In genomic region chr5:34663771-34664496, GRCh38 we compare ENCODE assay signal across 31 cellular contexts.
"Had no signal": no experiment of that assay in that cellular context is flagged by ENCODE, and none has a peak within 500 bp of the region (broad histone marks: within the 10 kb centered on the region; RNA-seq: fewer than 3 reads in every experiment).

No MANE protein-coding gene starts in this region.

- H3K4me1 ChIP-seq: esophagus squamous epithelium, left lung, right atrium auricular region, upper lobe of right lung had no signal

- H3K9me3 ChIP-seq: ascending aorta, esophagus squamous epithelium, left lung, lower lobe of right lung, mucosa of descending colon, right atrium auricular region, stomach, tibial artery, upper lobe of right lung had no signal

- H3K4me3 Mint-ChIP-seq: activated CD4-positive, alpha-beta memory T cell treated with anti-CD3 and anti-CD28 coated beads for 36 hours; activated CD4-positive, alpha-beta T cell treated with anti-CD3 and anti-CD28 coated beads, Interleukin-2, amount 10 ng/mL, durations not matched to agents 24 days and 14 days; activated naive CD4-positive, alpha-beta T cell treated with anti-CD3 and anti-CD28 coated beads, Interleukin-2, amount 10 ng/mL, durations not matched to agents 7 days and 5 days; activated naive CD8-positive, alpha-beta T cell treated with anti-CD3 and anti-CD28 coated beads, Interleukin-2, amount 10 ng/mL, durations not matched to agents 7 days and 5 days; endodermal cell; natural killer cell treated with Interleukin-12 subunit alpha and Interleukin-12 subunit beta and Interleukin-15 and Interleukin-18, amount 100 ng/mL, for 72 hours; stimulated activated naive B cell treated with anti-CD40 and anti-IgM and Interleukin-4, amounts not matched to agents 10 μg/mL and 1 μg/mL and 100 μg/mL, for 72 hours; T-helper 1 cell treated with Interleukin-12 subunit alpha and Interleukin-12 subunit beta and Interleukin-4 antibody, amounts not matched to agents 30 μg/mL and 1 μg/mL, for 36 hours had no signal

- H3K9ac ChIP-seq: parathyroid adenoma had no signal

- H3K27me3 ChIP-seq: ascending aorta, brain microvascular endothelial cell, esophagus squamous epithelium, left lung, right atrium auricular region, stomach, tibial artery, upper lobe of right lung had no signal

- H2AFZ ChIP-seq: parathyroid adenoma had no signal

- ATAC-seq: left lung; lower lobe of right lung; mucosa of descending colon; natural killer cell treated with Interleukin-12 subunit alpha and Interleukin-12 subunit beta and Interleukin-15 and Interleukin-18, amount 100 ng/mL, for 72 hours; stimulated activated naive B cell treated with anti-CD40 and anti-IgM and Interleukin-4, amounts not matched to agents 10 μg/mL and 1 μg/mL and 100 μg/mL, for 72 hours; upper lobe of right lung had no signal

- H3K36me3 Mint-ChIP-seq: activated CD4-positive, alpha-beta memory T cell treated with anti-CD3 and anti-CD28 coated beads for 36 hours; activated naive CD4-positive, alpha-beta T cell treated with anti-CD3 and anti-CD28 coated beads, Interleukin-2, amount 10 ng/mL, durations not matched to agents 7 days and 5 days; activated naive CD8-positive, alpha-beta T cell treated with anti-CD3 and anti-CD28 coated beads, Interleukin-2, amount 10 ng/mL, durations not matched to agents 7 days and 5 days; natural killer cell treated with Interleukin-12 subunit alpha and Interleukin-12 subunit beta and Interleukin-15 and Interleukin-18, amount 100 ng/mL, for 72 hours; stimulated activated naive B cell treated with anti-CD40 and anti-IgM and Interleukin-4, amounts not matched to agents 10 μg/mL and 1 μg/mL and 100 μg/mL, for 72 hours had no signal

- H3K36me3 ChIP-seq: esophagus squamous epithelium, right atrium auricular region, tibial artery, upper lobe of right lung had no signal

- H3K27ac ChIP-seq: ascending aorta, brain microvascular endothelial cell, epithelial cell of prostate, esophagus squamous epithelium, left lung, lower lobe of right lung, parathyroid adenoma, right atrium auricular region, stomach, tibial artery, upper lobe of right lung, VCaP had no signal

- DNase-seq: activated CD4-positive, alpha-beta memory T cell treated with anti-CD3 and anti-CD28 coated beads for 36 hours; activated CD4-positive, alpha-beta T cell treated with anti-CD3 and anti-CD28 coated beads, Interleukin-2, amount 10 ng/mL, durations not matched to agents 24 days and 14 days; activated CD4-positive, CD25-positive, alpha-beta regulatory T cell treated with anti-CD3 and anti-CD28 coated beads, Interleukin-2, amount 50 U/mL, for 72 hours; activated CD8-positive, alpha-beta memory T cell treated with anti-CD3 and anti-CD28 coated beads, Interleukin-2, amount 50 U/mL, for 4 hours; activated gamma-delta T cell; activated naive CD4-positive, alpha-beta T cell treated with anti-CD3 and anti-CD28 coated beads, Interleukin-2, amount 10 ng/mL, durations not matched to agents 7 days and 5 days; activated naive CD8-positive, alpha-beta T cell treated with anti-CD3 and anti-CD28 coated beads, Interleukin-2, amount 10 ng/mL, durations not matched to agents 7 days and 5 days; activated T-cell treated with anti-CD3 and anti-CD28 coated beads, Interleukin-2, amount 50 U/mL, for 1 hour; brain microvascular endothelial cell; caudate nucleus; endodermal cell; esophagus squamous epithelium; foreskin melanocyte; left lung; lower lobe of right lung; mesendoderm; mucosa of descending colon; stimulated activated CD4-positive, alpha-beta T cell treated with anti-CD3 and anti-CD28 coated beads, Interleukin-1b, Interleukin-23, amount 100 ng/mL, for 48 hours; stimulated activated naive B cell treated with anti-CD40 and anti-IgM and Interleukin-4, amounts not matched to agents 10 μg/mL and 1 μg/mL and 100 μg/mL, for 72 hours; stomach; T-helper 9 cell; tibial artery; upper lobe of right lung had no signal

- H3K4me2 ChIP-seq: smooth muscle cell had no signal

- H3K9me3 Mint-ChIP-seq: activated CD4-positive, alpha-beta memory T cell treated with anti-CD3 and anti-CD28 coated beads for 36 hours; activated CD4-positive, alpha-beta T cell treated with anti-CD3 and anti-CD28 coated beads, Interleukin-2, amount 10 ng/mL, durations not matched to agents 24 days and 14 days; activated naive CD4-positive, alpha-beta T cell treated with anti-CD3 and anti-CD28 coated beads, Interleukin-2, amount 10 ng/mL, durations not matched to agents 7 days and 5 days; activated naive CD8-positive, alpha-beta T cell treated with anti-CD3 and anti-CD28 coated beads, Interleukin-2, amount 10 ng/mL, durations not matched to agents 7 days and 5 days; endodermal cell; natural killer cell treated with Interleukin-12 subunit alpha and Interleukin-12 subunit beta and Interleukin-15 and Interleukin-18, amount 100 ng/mL, for 72 hours; stimulated activated naive B cell treated with anti-CD40 and anti-IgM and Interleukin-4, amounts not matched to agents 10 μg/mL and 1 μg/mL and 100 μg/mL, for 72 hours; T-helper 1 cell treated with Interleukin-12 subunit alpha and Interleukin-12 subunit beta and Interleukin-4 antibody, amounts not matched to agents 30 μg/mL and 1 μg/mL, for 36 hours had no signal

- H3K4me3 ChIP-seq: ascending aorta, esophagus squamous epithelium, left lung, lower lobe of right lung, mucosa of descending colon, right atrium auricular region, smooth muscle cell, stomach, tibial artery, upper lobe of right lung had no signal

- H3K27me3 Mint-ChIP-seq: activated CD4-positive, alpha-beta T cell treated with anti-CD3 and anti-CD28 coated beads, Interleukin-2, amount 10 ng/mL, durations not matched to agents 24 days and 14 days had no signal

- H3K27ac Mint-ChIP-seq: activated CD4-positive, alpha-beta memory T cell treated with anti-CD3 and anti-CD28 coated beads for 36 hours; activated CD4-positive, alpha-beta T cell treated with anti-CD3 and anti-CD28 coated beads, Interleukin-2, amount 10 ng/mL, durations not matched to agents 24 days and 14 days; activated naive CD4-positive, alpha-beta T cell treated with anti-CD3 and anti-CD28 coated beads, Interleukin-2, amount 10 ng/mL, durations not matched to agents 7 days and 5 days; activated naive CD8-positive, alpha-beta T cell treated with anti-CD3 and anti-CD28 coated beads, Interleukin-2, amount 10 ng/mL, durations not matched to agents 7 days and 5 days; endodermal cell; natural killer cell treated with Interleukin-12 subunit alpha and Interleukin-12 subunit beta and Interleukin-15 and Interleukin-18, amount 100 ng/mL, for 72 hours; stimulated activated naive B cell treated with anti-CD40 and anti-IgM and Interleukin-4, amounts not matched to agents 10 μg/mL and 1 μg/mL and 100 μg/mL, for 72 hours; T-helper 1 cell treated with Interleukin-12 subunit alpha and Interleukin-12 subunit beta and Interleukin-4 antibody, amounts not matched to agents 30 μg/mL and 1 μg/mL, for 36 hours had no signal

- H3K4me1 Mint-ChIP-seq: activated CD4-positive, alpha-beta T cell treated with anti-CD3 and anti-CD28 coated beads, Interleukin-2, amount 10 ng/mL, durations not matched to agents 24 days and 14 days; activated naive CD4-positive, alpha-beta T cell treated with anti-CD3 and anti-CD28 coated beads, Interleukin-2, amount 10 ng/mL, durations not matched to agents 7 days and 5 days; activated naive CD8-positive, alpha-beta T cell treated with anti-CD3 and anti-CD28 coated beads, Interleukin-2, amount 10 ng/mL, durations not matched to agents 7 days and 5 days; stimulated activated naive B cell treated with anti-CD40 and anti-IgM and Interleukin-4, amounts not matched to agents 10 μg/mL and 1 μg/mL and 100 μg/mL, for 72 hours had no signal
